ENCODE assay signal across 1 cellular context in genomic region chr17:46192484-46193245, GRCh38.
TF ChIP-seq lines count a peak whose summit lies in the region.

No MANE protein-coding gene starts in this region.

TF ChIP-seq in K562, 482 proteins besides CTCF, POLR2A, EP300 and RAD21 (continued from another document and continues in another):
- TF ChIP-seq VEZF1 (CRISPR knock-in tag; IDR thresholded peaks at IDR 0.05), result no peak
- TF ChIP-seq ZNF717 (CRISPR knock-in tag; IDR thresholded peaks at IDR 0.05), result no peak
- TF ChIP-seq CHD4 (IDR thresholded peaks at IDR 0.05; ENCODE audit: insufficient read depth, insufficient replicate concordance, low read depth, low read length, poor library complexity, severe bottlenecking), result no peak
- no peak for TF ChIP-seq CCAR2 (IDR thresholded peaks at IDR 0.05; ENCODE audit: low read depth, low read length)
- TF ChIP-seq SMARCA4 (IDR thresholded peaks at IDR 0.05), result peak; percentile 44; the same call in 1 of the 2 replicates
- TF ChIP-seq NCOR1 (IDR thresholded peaks at IDR 0.05), result no peak
- no peak for TF ChIP-seq THRA (IDR thresholded peaks at IDR 0.05)
- no peak for TF ChIP-seq BDP1 (IDR thresholded peaks at IDR 0.05; ENCODE audit: insufficient read depth, insufficient read length)
- TF ChIP-seq CEBPG (CRISPR knock-in tag; IDR thresholded peaks at IDR 0.05), result no peak
- TF ChIP-seq CEBPG (tag; conservative IDR thresholded peaks at IDR 0.05 in 1 of 2, IDR thresholded peaks at IDR 0.05 in 1 of 2), result no peak
- TF ChIP-seq YBX1 (IDR thresholded peaks at IDR 0.05), result no peak
- TF ChIP-seq ZBTB40 (IDR thresholded peaks at IDR 0.05), result no peak
- TF ChIP-seq ZBTB40 (CRISPR knock-in tag; IDR thresholded peaks at IDR 0.05), result no peak
- TF ChIP-seq KLF1 (tag; IDR thresholded peaks at IDR 0.05), result peak; percentile 21; the same call in 1 of the 2 replicates
- no peak for TF ChIP-seq NR2C1 (IDR thresholded peaks at IDR 0.05)
- no peak for TF ChIP-seq NR2C1 (tag; IDR thresholded peaks at IDR 0.05)
- no peak for TF ChIP-seq ID3 (CRISPR knock-in tag; IDR thresholded peaks at IDR 0.05)
- no peak; the same call in 1 of the 2 replicates for TF ChIP-seq ID3 (tag; IDR thresholded peaks at IDR 0.05)
- 0 out of 2 replicates have a peak, but pooled peaks have one; percentile 55 for TF ChIP-seq KDM2B (CRISPR knock-in tag; IDR thresholded peaks at IDR 0.05)
- TF ChIP-seq STAT6 (CRISPR knock-in tag; IDR thresholded peaks at IDR 0.05), result no peak
- TF ChIP-seq E2F6 (IDR thresholded peaks at IDR 0.05; ENCODE audit: borderline replicate concordance in 1 of 2, extremely low read depth in 1 of 2, insufficient read depth in 1 of 2, insufficient read length in 1 of 2, low read depth in 1 of 2, low read length in 1 of 2, poor library complexity in 1 of 2, severe bottlenecking in 1 of 2), result peak; percentile 15 to 40
- TF ChIP-seq U2AF2 (optimal IDR thresholded peaks at IDR 0.05; ENCODE audit: low read depth, low read length), result no peak
- TF ChIP-seq BRF1 (IDR thresholded peaks at IDR 0.05; ENCODE audit: borderline replicate concordance, extremely low read depth, insufficient read length), result no peak
- TF ChIP-seq ATF4 (CRISPR knock-in tag; IDR thresholded peaks at IDR 0.05), result 0 out of 2 replicates have a peak, but pooled peaks have one; percentile 5
- no peak for TF ChIP-seq ZNF224 (CRISPR knock-in tag; IDR thresholded peaks at IDR 0.05)
- TF ChIP-seq GABPB1 (CRISPR knock-in tag; IDR thresholded peaks at IDR 0.05), result 0 out of 2 replicates have a peak, but pooled peaks have one; percentile 31
- TF ChIP-seq ZC3H11A (IDR thresholded peaks at IDR 0.05; ENCODE audit: low read depth, low read length), result no peak
- TF ChIP-seq ZBTB2 (IDR thresholded peaks at IDR 0.05), result no peak; the same call in 1 of the 2 replicates
- no peak for TF ChIP-seq DDX20 (tag; IDR thresholded peaks at IDR 0.05; ENCODE audit: low read depth)
- TF ChIP-seq NR4A1 (CRISPR knock-in tag; IDR thresholded peaks at IDR 0.05), result no peak
- 0 out of 2 replicates have a peak, but pooled peaks have one; percentile 26 for TF ChIP-seq NR4A1 (tag; IDR thresholded peaks at IDR 0.05)
- TF ChIP-seq ZNF57 (CRISPR knock-in tag; IDR thresholded peaks at IDR 0.05), result no peak
- no peak for TF ChIP-seq ZNF165 (CRISPR knock-in tag; IDR thresholded peaks at IDR 0.05; ENCODE audit: borderline replicate concordance)
- no peak; the same call in 1 of the 2 replicates for TF ChIP-seq MXI1 (IDR thresholded peaks at IDR 0.05; ENCODE audit: low read depth, low read length)
- no peak for TF ChIP-seq HSF4 (CRISPR knock-in tag; IDR thresholded peaks at IDR 0.05; ENCODE audit: borderline replicate concordance)
- no peak for TF ChIP-seq PCBP1 (IDR thresholded peaks at IDR 0.05; ENCODE audit: low read depth, low read length, poor library complexity, severe bottlenecking)
- TF ChIP-seq RFX7 (CRISPR knock-in tag; IDR thresholded peaks at IDR 0.05), result no peak
- no peak for TF ChIP-seq TCF15 (CRISPR knock-in tag; IDR thresholded peaks at IDR 0.05)
- TF ChIP-seq NBN (IDR thresholded peaks at IDR 0.05; ENCODE audit: low read depth), result no peak; the same call in 1 of the 2 replicates
- 0 out of 2 replicates have a peak, but pooled peaks have one; percentile 35 for TF ChIP-seq DMBX1 (CRISPR knock-in tag; IDR thresholded peaks at IDR 0.05; ENCODE audit: borderline replicate concordance)
- TF ChIP-seq PHB2 (IDR thresholded peaks at IDR 0.05; ENCODE audit: low read depth), result no peak
- TF ChIP-seq ZNF512 (tag; IDR thresholded peaks at IDR 0.05), result no peak
- no peak for TF ChIP-seq U2AF1 (optimal IDR thresholded peaks at IDR 0.05; ENCODE audit: low read depth, low read length)
